ENCODE assay signal across 24 cellular contexts in the genomic region with DNA sequence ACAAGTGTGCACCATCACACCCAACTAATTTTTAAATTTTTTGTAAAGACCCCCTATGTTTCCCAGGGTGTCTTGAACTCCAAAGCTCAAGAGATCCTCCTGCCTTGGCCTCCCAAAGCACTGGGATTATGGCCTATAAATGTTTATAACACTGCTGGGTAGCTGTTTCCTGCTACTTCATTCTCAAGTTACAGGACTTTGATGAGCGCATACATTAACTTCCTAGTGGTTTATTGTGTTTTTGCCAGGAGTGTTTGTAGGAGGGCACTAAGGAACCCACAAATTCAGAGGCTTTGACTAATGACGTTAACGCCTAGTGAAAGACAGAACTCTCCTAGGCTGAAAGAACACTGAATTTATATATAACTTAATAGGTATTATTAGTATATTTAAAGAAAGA.
"Had no signal": no experiment of that assay in that cellular context is flagged by ENCODE, and none has a peak within 500 bp of the region (broad histone marks: within the 10 kb centered on the region; RNA-seq: fewer than 3 reads in every experiment).

No MANE protein-coding gene starts in this region.

- H3K4me1 Mint-ChIP-seq: naive thymus-derived CD4-positive, alpha-beta T cell; nephron progenitor cell; stimulated activated effector memory CD8-positive, alpha-beta T cell treated with anti-CD3 and anti-CD28 coated beads, Interleukin-12 subunit alpha, Interleukin-12 subunit beta, amount 100 ng/mL, for 72 hours had no signal

- H3K4me2 ChIP-seq: hepatocyte had no signal

- H3K4me3 Mint-ChIP-seq: effector memory CD8-positive, alpha-beta T cell; naive thymus-derived CD4-positive, alpha-beta T cell; nephron progenitor cell; stimulated activated effector memory CD8-positive, alpha-beta T cell treated with anti-CD3 and anti-CD28 coated beads, Interleukin-12 subunit alpha, Interleukin-12 subunit beta, amount 100 ng/mL, for 72 hours; type B pancreatic cell had no signal

- H3K9me3 ChIP-seq: esophagus squamous epithelium, ovary, sigmoid colon, thyroid gland had no signal

- H3K79me2 ChIP-seq: hepatocyte had no signal

- DNase-seq: cortex of kidney; effector memory CD8-positive, alpha-beta T cell; erythroblast; esophagus squamous epithelium; left cardiac atrium; left lung; mesenchymal stem cell; midbrain; naive thymus-derived CD4-positive, alpha-beta T cell; nephron progenitor cell; nucleus accumbens; ovary; posterior cingulate gyrus; psoas muscle; right cardiac atrium; sigmoid colon; stimulated activated CD4-positive, alpha-beta T cell treated with anti-CD3 and anti-CD28 coated beads, Interleukin-2, amount 100 ng/mL, for 24 hours; stimulated activated CD4-positive, alpha-beta T cell treated with anti-CD3 and anti-CD28 coated beads, Interleukin-4, amount 100 ng/mL, for 24 hours; stimulated activated naive CD4-positive, alpha-beta T cell treated with Interleukin-2 at 50 U/mL for 16 hours; stomach; thyroid gland had no signal

- H3K36me3 ChIP-seq: esophagus squamous epithelium, left lung, ovary, sigmoid colon, stomach, thyroid gland had no signal

- H3K4me3 ChIP-seq: esophagus squamous epithelium, hepatocyte, left lung, ovary, psoas muscle, sigmoid colon, stomach, thyroid gland had no signal

- H3K27me3 Mint-ChIP-seq: type B pancreatic cell had no signal

- H3K9me3 Mint-ChIP-seq: effector memory CD8-positive, alpha-beta T cell; stimulated activated effector memory CD8-positive, alpha-beta T cell treated with anti-CD3 and anti-CD28 coated beads, Interleukin-12 subunit alpha, Interleukin-12 subunit beta, amount 100 ng/mL, for 72 hours; type B pancreatic cell had no signal

- H3K27me3 ChIP-seq: esophagus squamous epithelium, hepatocyte, ovary, sigmoid colon, stomach, thyroid gland had no signal

- H2AFZ ChIP-seq: hepatocyte had no signal

- ATAC-seq: effector memory CD8-positive, alpha-beta T cell; left cardiac atrium; left lung; naive thymus-derived CD4-positive, alpha-beta T cell; psoas muscle; right cardiac atrium; stimulated activated effector memory CD8-positive, alpha-beta T cell treated with anti-CD3 and anti-CD28 coated beads, Interleukin-12 subunit alpha, Interleukin-12 subunit beta, amount 100 ng/mL, for 72 hours had no signal

- H3K36me3 Mint-ChIP-seq: naive thymus-derived CD4-positive, alpha-beta T cell; stimulated activated effector memory CD8-positive, alpha-beta T cell treated with anti-CD3 and anti-CD28 coated beads, Interleukin-12 subunit alpha, Interleukin-12 subunit beta, amount 100 ng/mL, for 72 hours; type B pancreatic cell had no signal

- H3K27ac Mint-ChIP-seq: effector memory CD8-positive, alpha-beta T cell; naive thymus-derived CD4-positive, alpha-beta T cell; nephron progenitor cell; stimulated activated effector memory CD8-positive, alpha-beta T cell treated with anti-CD3 and anti-CD28 coated beads, Interleukin-12 subunit alpha, Interleukin-12 subunit beta, amount 100 ng/mL, for 72 hours; type B pancreatic cell had no signal

- H3K27ac ChIP-seq: esophagus squamous epithelium, hepatocyte, left lung, ovary, psoas muscle, sigmoid colon, stomach, thyroid gland had no signal

- H3K4me1 ChIP-seq: esophagus squamous epithelium, left lung, psoas muscle, sigmoid colon, stomach, thyroid gland had no signal
